In genomic region chr5:152264656-152265055, GRCh38 we compare ENCODE assay signal across 14 cellular contexts.
"Had no signal": no experiment of that assay in that cellular context is flagged by ENCODE, and none has a peak within 500 bp of the region (broad histone marks: within the 10 kb centered on the region; RNA-seq: fewer than 3 reads in every experiment).

No MANE protein-coding gene starts in this region.

- H3K79me2 ChIP-seq: hepatocyte had no signal

- H3K36me3 ChIP-seq: colonic mucosa, neutrophil, uterus had no signal

- H3K27ac ChIP-seq: colonic mucosa, hepatocyte, neutrophil, uterus had no signal

- H3K9me3 ChIP-seq: colonic mucosa, neutrophil, uterus had no signal

- DNase-seq: colonic mucosa; dermis blood vessel endothelial cell; foreskin melanocyte; head of caudate nucleus; naive thymus-derived CD4-positive, alpha-beta T cell; nephron progenitor cell; posterior cingulate gyrus; right cardiac atrium; stimulated activated CD4-positive, alpha-beta T cell treated with anti-CD3 and anti-CD28 coated beads, Interleukin-2, amount 100 ng/mL, for 48 hours; stimulated activated naive CD4-positive, alpha-beta T cell treated with Interleukin-2 at 50 U/mL for 16 hours; uterus had no signal

- H3K27me3 ChIP-seq: colonic mucosa, hepatocyte, neutrophil, uterus had no signal

- H2AFZ ChIP-seq: hepatocyte had no signal

- H3K4me3 ChIP-seq: colonic mucosa, hepatocyte, smooth muscle cell, uterus had no signal

- H3K4me2 ChIP-seq: hepatocyte, smooth muscle cell had no signal

- H3K4me1 ChIP-seq: colonic mucosa, uterus had no signal

- ATAC-seq: naive thymus-derived CD4-positive, alpha-beta T cell; right cardiac atrium had no signal
